ENCODE assay signal across 20 cellular contexts in the genomic region with DNA sequence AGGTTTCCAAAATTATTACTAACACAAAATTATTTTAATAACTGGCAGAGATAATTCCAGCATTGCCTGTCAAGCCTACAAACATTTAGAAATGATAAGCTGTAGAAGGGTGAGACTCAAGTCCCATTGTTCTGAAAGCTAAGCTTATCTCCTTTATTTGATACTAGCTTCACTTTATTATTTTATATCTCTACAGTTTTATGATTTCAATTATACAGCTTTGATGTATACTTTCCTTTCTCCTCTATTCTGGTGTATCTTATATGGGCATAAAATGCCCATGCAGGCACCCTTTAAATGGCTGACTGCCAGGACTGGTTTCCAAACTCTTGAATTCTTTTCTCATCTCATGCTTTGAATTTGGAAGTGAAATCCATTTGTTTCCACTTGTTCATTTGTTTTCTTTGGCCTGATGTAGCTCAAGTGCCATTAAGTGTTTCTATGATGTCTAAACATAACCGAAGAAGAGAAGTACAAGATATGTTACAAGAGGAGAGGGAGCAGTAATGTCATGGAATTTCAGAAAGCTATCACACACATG.
DNase-seq lines count a peak whose midpoint lies in the region; ATAC-seq, FAIRE-seq and TF ChIP-seq lines count a peak whose summit lies in the region.
"Had no signal": no experiment of that assay in that cellular context is flagged by ENCODE, and none has a peak within 500 bp of the region (broad histone marks: within the 10 kb centered on the region; RNA-seq: fewer than 3 reads in every experiment).

No MANE protein-coding gene starts in this region.

- H4K20me1 ChIP-seq in astrocyte (ENCODE audit: insufficient read depth, low read length): no peaks in the 10 kb centered on the region
- H4K20me1 ChIP-seq: BLaER1 had no signal

- H3K4me3 Mint-ChIP-seq in astrocyte (ENCODE audit: unreplicated experiment): no peak overlapping the region

- H3K27ac ChIP-seq in astrocyte (ENCODE audit: low read depth, low read length): no peak overlapping the region
- H3K27ac ChIP-seq: 22Rv1, BLaER1, HL-60 had no signal

- H3K27me3 Mint-ChIP-seq in astrocyte (ENCODE audit: low read depth, unreplicated experiment): no peaks in the 10 kb centered on the region

- DNase-seq in DMS53 (lab: John Stamatoyannopoulos, UW) (peak; percentile 23), DMS53 treated with DMSO at 0.1 percent for 48 hours (lab: John Stamatoyannopoulos, UW; ENCODE audit: unreplicated experiment) (no peak), astrocyte (ENCODE audit: low read depth) (peak; percentile 6), fibroblast of peridontal ligament (ENCODE audit: extremely low read depth) (peak; percentile 48), stromal cell of bone marrow (ENCODE audit: low read depth) (peak; percentile 47), NCI-H146 treated with DMSO at 0.1 percent for 48 hours (lab: John Stamatoyannopoulos, UW; ENCODE audit: unreplicated experiment) (no peak)
- DNase-seq: GOT3, NCI-H1092, NCI-H187 treated with DMSO at 0.1 percent for 48 hours, NCI-H2171 treated with DMSO at 0.1 percent for 48 hours, NCI-H510A, SHP77 treated with DMSO at 0.1 percent for 48 hours had no signal

- H3K27me3 ChIP-seq in astrocyte (ENCODE audit: insufficient read depth, low read length): no peaks in the 10 kb centered on the region
- H3K27me3 ChIP-seq: BLaER1 had no signal

- H3K4me3 ChIP-seq in astrocyte (ENCODE audit: insufficient read depth, low read depth, low read length): no peak overlapping the region
- H3K4me3 ChIP-seq: BLaER1, GM12878, K562 had no signal

- H3K36me3 Mint-ChIP-seq in astrocyte (ENCODE audit: low read depth, unreplicated experiment): no peaks in the 10 kb centered on the region

- no peaks in the 10 kb centered on the region for H3K9me3 ChIP-seq in astrocyte (ENCODE audit: insufficient read depth, low read depth, low read length)
- H3K9me3 ChIP-seq: BLaER1 had no signal

- no peaks in the 10 kb centered on the region for H3K9me3 Mint-ChIP-seq in astrocyte (ENCODE audit: unreplicated experiment)

- FAIRE-seq in astrocyte (lab: Jason Lieb, UNC): no peak
- FAIRE-seq: GM12878, GM19239, K562 had no signal

- no peaks in the 10 kb centered on the region for H3K36me3 ChIP-seq in astrocyte (ENCODE audit: insufficient read depth, low read length)
- H3K36me3 ChIP-seq: BLaER1 had no signal

- H3K27ac Mint-ChIP-seq in astrocyte (ENCODE audit: unreplicated experiment): no peak overlapping the region

- H3K9ac ChIP-seq in astrocyte (ENCODE audit: low read length): no peak overlapping the region
- H3K9ac ChIP-seq: BLaER1 had no signal

- no peak for TF ChIP-seq CTCF in astrocyte (IDR thresholded peaks at IDR 0.05; ENCODE audit: insufficient read depth, low read depth, low read length)

- no peaks in the 10 kb centered on the region for H3K4me1 Mint-ChIP-seq in astrocyte (ENCODE audit: low read depth, unreplicated experiment)

- ATAC-seq in HG02973 (IDR thresholded peaks at IDR 0.05; ENCODE audit: unreplicated experiment): no peak
- ATAC-seq in HG02840 (IDR thresholded peaks at IDR 0.05; ENCODE audit: low FRiP score, unreplicated experiment): no peak
- ATAC-seq: GM12878, K562 had no signal

- no peak overlapping the region for H3K4me2 ChIP-seq in astrocyte (ENCODE audit: low read length)
- H3K4me2 ChIP-seq: BLaER1 had no signal

- H2AFZ ChIP-seq in astrocyte (ENCODE audit: low read depth, low read length): no peak overlapping the region

- H3K79me2 ChIP-seq in astrocyte (ENCODE audit: insufficient read depth, low read length): no peaks in the 10 kb centered on the region

- no peaks in the 10 kb centered on the region for H3K4me1 ChIP-seq in astrocyte (ENCODE audit: insufficient read depth, low read length)
- H3K4me1 ChIP-seq: BLaER1 had no signal

Comparison
In these comparisons a context has a peak if more than half of its experiments do, and no peak if none do; other contexts are left out.
1. DNase-seq: peak in DMS53 (single experiment), astrocyte (single experiment), fibroblast of peridontal ligament (single experiment) and stromal cell of bone marrow (single experiment); none in DMS53 treated with DMSO at 0.1 percent for 48 hours (single experiment) and NCI-H146 treated with DMSO at 0.1 percent for 48 hours (single experiment).